Comparison of ENCODE assay signal across 1 cellular context in the genomic region with DNA sequence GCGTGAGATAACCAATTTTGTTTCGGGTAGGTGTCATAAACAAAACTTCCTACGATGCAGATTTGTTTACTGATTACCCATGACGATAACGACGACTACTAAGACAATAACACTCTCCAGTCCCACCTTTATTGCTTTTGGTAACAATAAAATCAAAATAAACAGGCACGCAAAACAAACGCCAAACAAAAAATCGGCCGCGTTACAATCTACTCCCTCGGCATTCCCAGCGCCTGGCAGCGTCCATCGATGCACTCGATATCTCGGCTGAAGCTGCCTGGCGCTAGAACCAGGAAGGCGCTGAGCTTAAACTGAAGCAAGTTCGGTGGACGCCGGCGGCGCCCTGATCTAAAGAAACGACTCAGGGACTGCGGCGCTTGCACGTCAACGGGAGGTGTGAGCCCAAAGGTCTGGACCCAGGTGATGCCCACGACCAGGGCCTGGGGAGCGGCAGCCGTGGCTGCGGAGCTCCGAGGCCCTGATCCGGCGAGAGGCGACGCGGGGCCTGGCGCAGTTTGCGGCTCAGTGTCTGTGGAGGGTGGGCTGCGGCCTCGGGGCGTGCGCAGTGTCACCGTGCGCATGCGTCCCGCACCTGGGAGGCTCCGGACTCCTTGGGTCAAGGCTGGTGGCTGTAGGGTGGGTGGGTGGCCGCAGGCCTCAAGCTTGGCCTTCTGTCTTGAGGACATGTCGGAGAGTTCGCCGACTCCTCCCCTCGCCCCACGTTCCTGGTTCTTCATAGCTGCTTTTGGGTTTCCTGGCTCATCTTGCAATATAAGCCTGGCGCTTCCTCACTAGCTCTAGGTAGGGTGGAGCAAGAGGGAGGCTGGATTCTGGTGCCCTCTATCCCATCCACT.
TF ChIP-seq lines count a peak whose summit lies in the region.

A gene with protein sequence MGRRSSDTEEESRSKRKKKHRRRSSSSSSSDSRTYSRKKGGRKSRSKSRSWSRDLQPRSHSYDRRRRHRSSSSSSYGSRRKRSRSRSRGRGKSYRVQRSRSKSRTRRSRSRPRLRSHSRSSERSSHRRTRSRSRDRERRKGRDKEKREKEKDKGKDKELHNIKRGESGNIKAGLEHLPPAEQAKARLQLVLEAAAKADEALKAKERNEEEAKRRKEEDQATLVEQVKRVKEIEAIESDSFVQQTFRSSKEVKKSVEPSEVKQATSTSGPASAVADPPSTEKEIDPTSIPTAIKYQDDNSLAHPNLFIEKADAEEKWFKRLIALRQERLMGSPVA (plus strand): TSS at position 286 of the 854 bp plus-strand sequence. CDS start 12,016 bp downstream, outside the sequence.

TF ChIP-seq in K562, 482 proteins besides CTCF, POLR2A, EP300 and RAD21 (continued from another document and continues in another):
- TF ChIP-seq ZNF740 (CRISPR knock-in tag; IDR thresholded peaks at IDR 0.05) = peak; percentile 59; the same call in 1 of the 2 replicates
- TF ChIP-seq ZNF740 (tag; IDR thresholded peaks at IDR 0.05) = no peak
- peak; percentile 15 for TF ChIP-seq EGR1 (conservative IDR thresholded peaks at IDR 0.05)
- no peak for TF ChIP-seq ZNF274 (IDR thresholded peaks at IDR 0.05; ENCODE audit: borderline replicate concordance, low read depth, low read length)
- TF ChIP-seq MED1 (CRISPR knock-in tag; IDR thresholded peaks at IDR 0.05; ENCODE audit: borderline replicate concordance) = no peak
- TF ChIP-seq NCOR1 (IDR thresholded peaks at IDR 0.05) = peak; percentile 17; the same call in 1 of the 2 replicates
- no peak for TF ChIP-seq ZBTB34 (CRISPR knock-in tag; IDR thresholded peaks at IDR 0.05)
- TF ChIP-seq POLR3G (IDR thresholded peaks at IDR 0.05; ENCODE audit: extremely low read depth, insufficient read length, insufficient replicate concordance) = no peak
- TF ChIP-seq ZNF140 (CRISPR knock-in tag; IDR thresholded peaks at IDR 0.05) = no peak
- TF ChIP-seq RBM15 (IDR thresholded peaks at IDR 0.05; ENCODE audit: insufficient read depth, low read length) = no peak
- TF ChIP-seq THRAP3 (IDR thresholded peaks at IDR 0.05; ENCODE audit: borderline replicate concordance) = no peak
- no peak for TF ChIP-seq ZNF583 (CRISPR knock-in tag; IDR thresholded peaks at IDR 0.05)
- TF ChIP-seq, protein P1, sequence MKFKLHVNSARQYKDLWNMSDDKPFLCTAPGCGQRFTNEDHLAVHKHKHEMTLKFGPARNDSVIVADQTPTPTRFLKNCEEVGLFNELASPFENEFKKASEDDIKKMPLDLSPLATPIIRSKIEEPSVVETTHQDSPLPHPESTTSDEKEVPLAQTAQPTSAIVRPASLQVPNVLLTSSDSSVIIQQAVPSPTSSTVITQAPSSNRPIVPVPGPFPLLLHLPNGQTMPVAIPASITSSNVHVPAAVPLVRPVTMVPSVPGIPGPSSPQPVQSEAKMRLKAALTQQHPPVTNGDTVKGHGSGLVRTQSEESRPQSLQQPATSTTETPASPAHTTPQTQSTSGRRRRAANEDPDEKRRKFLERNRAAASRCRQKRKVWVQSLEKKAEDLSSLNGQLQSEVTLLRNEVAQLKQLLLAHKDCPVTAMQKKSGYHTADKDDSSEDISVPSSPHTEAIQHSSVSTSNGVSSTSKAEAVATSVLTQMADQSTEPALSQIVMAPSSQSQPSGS (CRISPR knock-in tag; IDR thresholded peaks at IDR 0.05) = no peak
- TF ChIP-seq HNRNPUL1 (IDR thresholded peaks at IDR 0.05; ENCODE audit: low read length) = no peak
- TF ChIP-seq, protein P2, sequence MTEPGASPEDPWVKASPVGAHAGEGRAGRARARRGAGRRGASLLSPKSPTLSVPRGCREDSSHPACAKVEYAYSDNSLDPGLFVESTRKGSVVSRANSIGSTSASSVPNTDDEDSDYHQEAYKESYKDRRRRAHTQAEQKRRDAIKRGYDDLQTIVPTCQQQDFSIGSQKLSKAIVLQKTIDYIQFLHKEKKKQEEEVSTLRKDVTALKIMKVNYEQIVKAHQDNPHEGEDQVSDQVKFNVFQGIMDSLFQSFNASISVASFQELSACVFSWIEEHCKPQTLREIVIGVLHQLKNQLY (CRISPR knock-in tag; conservative IDR thresholded peaks at IDR 0.05) = no peak
- TF ChIP-seq ZNF316 (IDR thresholded peaks at IDR 0.05) = no peak
- TF ChIP-seq SREBF1 (IDR thresholded peaks at IDR 0.05; ENCODE audit: borderline replicate concordance, low read depth, low read length) = no peak
- TF ChIP-seq, protein P3, sequence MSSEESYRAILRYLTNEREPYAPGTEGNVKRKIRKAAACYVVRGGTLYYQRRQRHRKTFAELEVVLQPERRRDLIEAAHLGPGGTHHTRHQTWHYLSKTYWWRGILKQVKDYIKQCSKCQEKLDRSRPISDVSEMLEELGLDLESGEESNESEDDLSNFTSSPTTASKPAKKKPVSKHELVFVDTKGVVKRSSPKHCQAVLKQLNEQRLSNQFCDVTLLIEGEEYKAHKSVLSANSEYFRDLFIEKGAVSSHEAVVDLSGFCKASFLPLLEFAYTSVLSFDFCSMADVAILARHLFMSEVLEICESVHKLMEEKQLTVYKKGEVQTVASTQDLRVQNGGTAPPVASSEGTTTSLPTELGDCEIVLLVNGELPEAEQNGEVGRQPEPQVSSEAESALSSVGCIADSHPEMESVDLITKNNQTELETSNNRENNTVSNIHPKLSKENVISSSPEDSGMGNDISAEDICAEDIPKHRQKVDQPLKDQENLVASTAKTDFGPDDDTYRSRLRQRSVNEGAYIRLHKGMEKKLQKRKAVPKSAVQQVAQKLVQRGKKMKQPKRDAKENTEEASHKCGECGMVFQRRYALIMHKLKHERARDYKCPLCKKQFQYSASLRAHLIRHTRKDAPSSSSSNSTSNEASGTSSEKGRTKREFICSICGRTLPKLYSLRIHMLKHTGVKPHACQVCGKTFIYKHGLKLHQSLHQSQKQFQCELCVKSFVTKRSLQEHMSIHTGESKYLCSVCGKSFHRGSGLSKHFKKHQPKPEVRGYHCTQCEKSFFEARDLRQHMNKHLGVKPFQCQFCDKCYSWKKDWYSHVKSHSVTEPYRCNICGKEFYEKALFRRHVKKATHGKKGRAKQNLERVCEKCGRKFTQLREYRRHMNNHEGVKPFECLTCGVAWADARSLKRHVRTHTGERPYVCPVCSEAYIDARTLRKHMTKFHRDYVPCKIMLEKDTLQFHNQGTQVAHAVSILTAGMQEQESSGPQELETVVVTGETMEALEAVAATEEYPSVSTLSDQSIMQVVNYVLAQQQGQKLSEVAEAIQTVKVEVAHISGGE (CRISPR knock-in tag; IDR thresholded peaks at IDR 0.05) = no peak
- TF ChIP-seq E2F4 (CRISPR knock-in tag; IDR thresholded peaks at IDR 0.05; ENCODE audit: low read depth) = peak; percentile 91
- peak; percentile 73; the same call in 1 of the 2 replicates for TF ChIP-seq TAF7 (tag; IDR thresholded peaks at IDR 0.05)
- TF ChIP-seq ZC3H11A (IDR thresholded peaks at IDR 0.05; ENCODE audit: low read depth, low read length) = no peak
- no peak for TF ChIP-seq PRMT5 (CRISPR knock-in tag; IDR thresholded peaks at IDR 0.05)
- TF ChIP-seq ZNF592 (IDR thresholded peaks at IDR 0.05) = peak; percentile 6; the same call in 1 of the 2 replicates
- peak; percentile 91 for TF ChIP-seq CXXC5 (CRISPR knock-in tag; IDR thresholded peaks at IDR 0.05)
- TF ChIP-seq CREB3L1 (IDR thresholded peaks at IDR 0.05; ENCODE audit: borderline replicate concordance, low read depth) = peak; percentile 68; the same call in 1 of the 2 replicates
- no peak for TF ChIP-seq RUNX1 (IDR thresholded peaks at IDR 0.05; ENCODE audit: low read depth)
- no peak for TF ChIP-seq RBM14 (IDR thresholded peaks at IDR 0.05; ENCODE audit: borderline replicate concordance, insufficient read depth, low read depth, low read length)
- peak; percentile 92 for TF ChIP-seq BRD9 (IDR thresholded peaks at IDR 0.05; ENCODE audit: low read depth, partially characterized antibody)
- TF ChIP-seq ZNF644 (tag; IDR thresholded peaks at IDR 0.05; ENCODE audit: low read depth) = no peak
- TF ChIP-seq SREBF2 (CRISPR knock-in tag; IDR thresholded peaks at IDR 0.05) = no peak
- no peak for TF ChIP-seq HDGF (IDR thresholded peaks at IDR 0.05)
- peak; percentile 93 for TF ChIP-seq EP400 (IDR thresholded peaks at IDR 0.05)
- peak; percentile 90 for TF ChIP-seq HMGXB4 (CRISPR knock-in tag; IDR thresholded peaks at IDR 0.05)
- peak; percentile 66 to 81 for TF ChIP-seq MAZ (CRISPR knock-in tag; conservative IDR thresholded peaks at IDR 0.05 in 1 of 2, IDR thresholded peaks at IDR 0.05 in 1 of 2)
- no peak for TF ChIP-seq ZNF695 (CRISPR knock-in tag; IDR thresholded peaks at IDR 0.05)
- peak; percentile 62; the same call in 1 of the 2 replicates for TF ChIP-seq MTA1 (IDR thresholded peaks at IDR 0.05; ENCODE audit: borderline replicate concordance)
